In genomic region chrX:55794420-55794819, GRCh38 we compare ENCODE assay signal across 16 cellular contexts.
DNase-seq lines count a peak whose midpoint lies in the region; ATAC-seq, FAIRE-seq and TF ChIP-seq lines count a peak whose summit lies in the region.
"Had no signal": no experiment of that assay in that cellular context is flagged by ENCODE, and none has a peak within 500 bp of the region (broad histone marks: within the 10 kb centered on the region; RNA-seq: fewer than 3 reads in every experiment).

No MANE protein-coding gene starts in this region.

- no peak for TF ChIP-seq CTCF in pancreas (IDR thresholded peaks at IDR 0.05)

- H3K36me3 ChIP-seq in pancreas = no peaks in the 10 kb centered on the region
- H3K36me3 ChIP-seq: adrenal gland, transverse colon had no signal

- H3K9me3 Mint-ChIP-seq in activated T-cell treated with anti-CD3 and anti-CD28 coated beads, Interleukin-2, amount 50 U/mL, for 4 hours = no peaks in the 10 kb centered on the region
- no peaks in the 10 kb centered on the region for H3K9me3 Mint-ChIP-seq in stimulated activated naive B cell treated with anti-CD40 and anti-IgM and Interleukin-4, amounts not matched to agents 10 μg/mL and 1 μg/mL and 100 μg/mL, for 72 hours
- H3K9me3 Mint-ChIP-seq: T-cell had no signal

- H3K9me3 ChIP-seq in pancreas = no peaks in the 10 kb centered on the region
- H3K9me3 ChIP-seq: adrenal gland, transverse colon had no signal

- no peak for FAIRE-seq in pancreas (lab: Jason Lieb, UNC)
- FAIRE-seq: A204.1 had no signal

- no peaks in the 10 kb centered on the region for H3K4me1 Mint-ChIP-seq in activated T-cell treated with anti-CD3 and anti-CD28 coated beads, Interleukin-2, amount 50 U/mL, for 4 hours (ENCODE audit: low read depth)
- peaks cover 9 to 17% of the 10 kb centered on the region in 2 donors for H3K4me1 Mint-ChIP-seq in stimulated activated naive B cell treated with anti-CD40 and anti-IgM and Interleukin-4, amounts not matched to agents 10 μg/mL and 1 μg/mL and 100 μg/mL, for 72 hours
- H3K4me1 Mint-ChIP-seq: T-cell had no signal

- H3K27ac ChIP-seq in pancreas = no peak overlapping the region
- H3K27ac ChIP-seq: adrenal gland, transverse colon had no signal

- H3K4me3 ChIP-seq in pancreas = no peak overlapping the region
- H3K4me3 ChIP-seq: adrenal gland, transverse colon had no signal

- H3K4me1 ChIP-seq in pancreas = no peaks in the 10 kb centered on the region
- H3K4me1 ChIP-seq: adrenal gland, transverse colon had no signal

- intact Hi-C loops in pancreas (cut with DNase I) = no loop called here

- no peaks in the 10 kb centered on the region for H3K27me3 Mint-ChIP-seq in activated T-cell treated with anti-CD3 and anti-CD28 coated beads, Interleukin-2, amount 50 U/mL, for 4 hours (ENCODE audit: low read depth)
- H3K27me3 Mint-ChIP-seq in stimulated activated naive B cell treated with anti-CD40 and anti-IgM and Interleukin-4, amounts not matched to agents 10 μg/mL and 1 μg/mL and 100 μg/mL, for 72 hours = peaks cover 0 to 11% of the 10 kb centered on the region in 2 donors

- DNase-seq in activated T-cell treated with anti-CD3 and anti-CD28 coated beads, Interleukin-2, amount 50 U/mL, for 4 hours = no peak
- no peak for DNase-seq in activated T-cell treated with anti-CD3 and anti-CD28 coated beads, Interleukin-2, amount 50 U/mL, for 1 hour
- DNase-seq in stimulated activated naive B cell treated with anti-CD40 and anti-IgM and Interleukin-4, amounts not matched to agents 10 μg/mL and 1 μg/mL and 100 μg/mL, for 72 hours = peak; percentile 23
- DNase-seq in pancreas (no peak), inferior parietal cortex (ENCODE audit: extremely low spot score) (no peak), SHP77 treated with DMSO at 0.1 percent for 48 hours (lab: John Stamatoyannopoulos, UW) (no peak)
- DNase-seq: adrenal gland; effector CD4-positive, alpha-beta T cell; NCI-H1417 treated with DMSO at 0.1 percent for 48 hours; NK-92 treated with Interleukin-12 subunit alpha and Interleukin-12 subunit beta, amount 100 ng/mL, for 24 hours; right cardiac atrium; T-cell; transverse colon had no signal

- H3K36me3 Mint-ChIP-seq in activated T-cell treated with anti-CD3 and anti-CD28 coated beads, Interleukin-2, amount 50 U/mL, for 4 hours (ENCODE audit: insufficient read depth) = no peaks in the 10 kb centered on the region
- H3K36me3 Mint-ChIP-seq in stimulated activated naive B cell treated with anti-CD40 and anti-IgM and Interleukin-4, amounts not matched to agents 10 μg/mL and 1 μg/mL and 100 μg/mL, for 72 hours = peaks cover 4 to 7% of the 10 kb centered on the region in 2 donors

- H3K27ac Mint-ChIP-seq in stimulated activated naive B cell treated with anti-CD40 and anti-IgM and Interleukin-4, amounts not matched to agents 10 μg/mL and 1 μg/mL and 100 μg/mL, for 72 hours = peak overlapping the region; percentile 52
- H3K27ac Mint-ChIP-seq: T-cell had no signal

- H3K4me3 Mint-ChIP-seq in activated T-cell treated with anti-CD3 and anti-CD28 coated beads, Interleukin-2, amount 50 U/mL, for 4 hours = no peak overlapping the region
- H3K4me3 Mint-ChIP-seq in stimulated activated naive B cell treated with anti-CD40 and anti-IgM and Interleukin-4, amounts not matched to agents 10 μg/mL and 1 μg/mL and 100 μg/mL, for 72 hours = no peak overlapping the region
- H3K4me3 Mint-ChIP-seq: T-cell had no signal

- WGBS in pancreas, 2 donors = 83 to 89% methylated on average over 1 of the region's 1 CpG

- no peaks in the 10 kb centered on the region for H3K27me3 ChIP-seq in pancreas
- H3K27me3 ChIP-seq: adrenal gland, transverse colon had no signal

- peak; percentile 34 to 38 for ATAC-seq in activated T-cell treated with anti-CD3 and anti-CD28 coated beads, Interleukin-2, amount 50 U/mL, for 4 hours
- peak; percentile 75 for ATAC-seq in GM21526 (IDR thresholded peaks at IDR 0.05; ENCODE audit: low FRiP score, unreplicated experiment)
- ATAC-seq in HG03095 (IDR thresholded peaks at IDR 0.05; ENCODE audit: unreplicated experiment) = peak; percentile 92
- peak; percentile 99 to 100 for ATAC-seq in stimulated activated naive B cell treated with anti-CD40 and anti-IgM and Interleukin-4, amounts not matched to agents 10 μg/mL and 1 μg/mL and 100 μg/mL, for 72 hours (replicated peaks)
- no peak for ATAC-seq in pancreas
- ATAC-seq: right cardiac atrium, T-cell had no signal

Comparison
In these comparisons a context has a peak if more than half of its experiments do, and no peak if none do; other contexts are left out.
1. ATAC-seq: peak in activated T-cell treated with anti-CD3 and anti-CD28 coated beads, Interleukin-2, amount 50 U/mL, for 4 hours (2 of 2), GM21526 (single experiment), HG03095 (single experiment) and stimulated activated naive B cell treated with anti-CD40 and anti-IgM and Interleukin-4, amounts not matched to agents 10 μg/mL and 1 μg/mL and 100 μg/mL, for 72 hours (2 of 2); none in pancreas (0 of 4).